Comparison of ENCODE assay signal across 21 cellular contexts in the genomic region with DNA sequence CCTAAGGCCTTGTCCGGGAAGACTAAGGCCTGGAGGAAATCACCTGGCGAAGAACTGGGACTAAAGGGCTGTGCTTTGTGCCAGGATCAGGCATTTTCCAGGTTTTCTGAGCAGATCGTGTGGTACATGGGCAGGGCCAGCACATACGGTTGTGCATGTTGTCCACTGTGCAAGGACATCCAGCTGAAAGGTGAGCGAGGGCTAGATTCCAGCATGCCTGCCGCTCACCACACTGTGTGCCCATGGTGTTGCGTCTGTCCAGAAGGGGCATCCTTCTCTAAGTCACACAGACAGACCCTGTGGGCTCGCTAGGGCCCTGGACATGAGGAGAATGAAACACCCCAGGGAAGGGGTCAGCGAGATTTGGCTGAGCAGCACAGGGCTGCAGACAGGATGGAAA.
DNase-seq lines count a peak whose midpoint lies in the region; ATAC-seq, FAIRE-seq and TF ChIP-seq lines count a peak whose summit lies in the region.
"Had no signal": no experiment of that assay in that cellular context is flagged by ENCODE, and none has a peak within 500 bp of the region (broad histone marks: within the 10 kb centered on the region; RNA-seq: fewer than 3 reads in every experiment).

No MANE protein-coding gene starts in this region.

- peaks cover 92% of the 10 kb centered on the region for H3K4me1 ChIP-seq in KMS-11 (ENCODE audit: low read depth, poor library complexity, severe bottlenecking)
- H3K4me1 ChIP-seq in skeletal muscle tissue (ENCODE audit: control insufficient read depth in 3 of 3, insufficient read depth in 3 of 3, low read length in 3 of 3): peaks cover 43 to 62% (median 52%) of the 10 kb centered on the region in 3 donors
- H3K4me1 ChIP-seq in suprapubic skin: peaks cover 56% of the 10 kb centered on the region

- TF ChIP-seq CTCF in KMS-11 (conservative IDR thresholded peaks at IDR 0.05; ENCODE audit: low read depth, low read length) (no peak), bronchial epithelial cell (IDR thresholded peaks at IDR 0.05; ENCODE audit: insufficient read depth, low read length, severe bottlenecking) (no peak), suprapubic skin (IDR thresholded peaks at IDR 0.05) (no peak)

- H3K9ac ChIP-seq in KMS-11: peak overlapping the region; percentile 37; the same call in 1 of the 2 replicates
- peak overlapping the region in 2 of 3 donors; percentile 1 to 41 for H3K9ac ChIP-seq in skeletal muscle tissue (ENCODE audit: low read depth in 1 of 3, low read length in 3 of 3)

- no peaks in the 10 kb centered on the region for H4K20me1 ChIP-seq in KMS-11 (ENCODE audit: insufficient read depth)

- peak overlapping the region; percentile 0; the same call in 1 of the 2 replicates for H2AFZ ChIP-seq in KMS-11 (ENCODE audit: low read depth)

- H3K4me3 ChIP-seq in KMS-11 (IDR thresholded peaks at IDR 0.05; ENCODE audit: insufficient read depth, low read depth, low read length): no peak overlapping the region
- H3K4me3 ChIP-seq in bronchial epithelial cell (ENCODE audit: low read depth, low read length): no peak overlapping the region
- H3K4me3 ChIP-seq in skeletal muscle tissue (ENCODE audit: low read length in 3 of 3): peak overlapping the region in 1 of 3 donors; percentile 31
- no peak overlapping the region for H3K4me3 ChIP-seq in suprapubic skin
- H3K4me3 ChIP-seq: Peyer's patch, SJSA1 had no signal

- peak overlapping the region; percentile 74 for H3K4me2 ChIP-seq in KMS-11

- H3K36me3 ChIP-seq in KMS-11 (ENCODE audit: insufficient read depth) (no peaks in the 10 kb centered on the region), bronchial epithelial cell (ENCODE audit: control insufficient read depth, insufficient read depth, low read length) (no peaks in the 10 kb centered on the region), skeletal muscle tissue (ENCODE audit: control insufficient read depth in 3 of 3, insufficient read depth in 3 of 3, low read length in 3 of 3) (no peaks in the 10 kb centered on the region), suprapubic skin (no peaks in the 10 kb centered on the region)
- H3K36me3 ChIP-seq: Peyer's patch, SJSA1 had no signal

- DNase-seq in Right ventricle myocardium superior (no peak), cardiac septum (ENCODE audit: low spot score) (no peak), bronchial epithelial cell (ENCODE audit: low read depth) (no peak), H4 (ENCODE audit: low spot score) (no peak), suprapubic skin (ENCODE audit: low spot score in 2 of 2) (no peak)
- no peak for DNase-seq in stimulated activated CD4-positive, alpha-beta T cell treated with anti-CD3 and anti-CD28 coated beads, Interleukin-2, amount 100 ng/mL, for 48 hours
- DNase-seq: 8988T; AML-193; GF-D8; NCI-H1092; NCI-H1436; NCI-H2107; NCI-H446 treated with DMSO at 0.1 percent for 48 hours; NK-92 treated with Interleukin-12 subunit alpha and Interleukin-12 subunit beta, amount 100 ng/mL, for 24 hours; Peyer's patch had no signal

- H3K27ac ChIP-seq in KMS-11 (peak overlapping the region; percentile 78), skeletal muscle tissue (ENCODE audit: low read depth, low read length) (peak overlapping the region; percentile 69), suprapubic skin (no peak overlapping the region)
- H3K27ac ChIP-seq: Peyer's patch, SJSA1 had no signal

- H3K9me3 ChIP-seq in skeletal muscle tissue (ENCODE audit: control insufficient read depth in 3 of 3, low read length in 3 of 3) (no peaks in the 10 kb centered on the region), suprapubic skin (no peaks in the 10 kb centered on the region)
- H3K9me3 ChIP-seq: Peyer's patch, SJSA1 had no signal

- H3K27me3 ChIP-seq in KMS-11 (ENCODE audit: insufficient read depth, low read depth) (no peaks in the 10 kb centered on the region), bronchial epithelial cell (ENCODE audit: control insufficient read depth, insufficient read depth, low read length) (no peaks in the 10 kb centered on the region), skeletal muscle tissue (ENCODE audit: control insufficient read depth in 3 of 3, insufficient read depth in 3 of 3, low read length in 3 of 3) (no peaks in the 10 kb centered on the region), suprapubic skin (no peaks in the 10 kb centered on the region)
- H3K27me3 ChIP-seq: Peyer's patch, SJSA1 had no signal

- 90% methylated on average over 8 of the region's 9 CpGs for WGBS in suprapubic skin

- peak; percentile 75 for FAIRE-seq in bronchial epithelial cell (lab: Jason Lieb, UNC)
- FAIRE-seq: D721Med, GM19239, H1 had no signal

- no peak for TF ChIP-seq POLR2A in suprapubic skin (IDR thresholded peaks at IDR 0.05)

- TF ChIP-seq EP300 in suprapubic skin (IDR thresholded peaks at IDR 0.05): no peak

- ATAC-seq in Right ventricle myocardium superior (ENCODE audit: poor library complexity): peak; percentile 4

- intact Hi-C loops in Right ventricle myocardium superior (cut with DNase I) (no loop called here), cardiac septum (cut with DNase I) (no loop called here)

- H3K79me2 ChIP-seq in KMS-11 (ENCODE audit: insufficient read depth, low read depth): no peaks in the 10 kb centered on the region
